17 cellular contexts compared by ENCODE assay signal in the genomic region with DNA sequence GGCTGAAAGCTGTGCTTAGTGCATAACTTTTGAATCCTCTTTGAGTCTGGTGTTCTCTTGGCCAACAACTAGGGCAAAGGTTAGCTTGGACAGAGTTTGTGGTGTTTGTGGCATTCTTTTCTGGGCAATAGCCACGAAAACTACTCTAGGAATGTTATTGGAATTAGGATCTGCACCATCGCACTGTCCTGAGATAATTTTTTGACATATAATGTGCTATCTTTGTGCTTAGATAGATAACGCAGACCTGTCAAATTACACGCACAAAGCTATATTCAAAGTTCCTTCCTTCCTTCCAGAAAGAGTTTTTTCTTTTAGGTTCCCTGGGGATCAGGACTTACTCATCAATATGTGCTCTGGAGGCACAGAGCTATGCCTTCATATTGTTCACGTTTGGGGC.
DNase-seq lines count a peak whose midpoint lies in the region; ATAC-seq and TF ChIP-seq lines count a peak whose summit lies in the region.
"Had no signal": no experiment of that assay in that cellular context is flagged by ENCODE, and none has a peak within 500 bp of the region (broad histone marks: within the 10 kb centered on the region; RNA-seq: fewer than 3 reads in every experiment).

No MANE protein-coding gene starts in this region.

- no peak overlapping the region for H2AFZ ChIP-seq in PC-3 (ENCODE audit: low read length)

- no peaks in the 10 kb centered on the region for H3K9me3 ChIP-seq in PC-3 (ENCODE audit: low read length)
- H3K9me3 ChIP-seq in MG63: no peaks in the 10 kb centered on the region
- H3K9me3 ChIP-seq in CD8-positive, alpha-beta memory T cell (ENCODE audit: low read length): no peaks in the 10 kb centered on the region
- H3K9me3 ChIP-seq: BLaER1 treated with 17β-estradiol and CSF1 and Interleukin-3, amounts not matched to agents 10 nM and 100 nM; Peyer's patch; vagina had no signal

- H3K27me3 Mint-ChIP-seq in osteocyte (ENCODE audit: unreplicated experiment) (no peaks in the 10 kb centered on the region), T-cell (no peaks in the 10 kb centered on the region)
- no peaks in the 10 kb centered on the region for H3K27me3 Mint-ChIP-seq in CD8-positive, alpha-beta memory T cell

- H3K4me3 Mint-ChIP-seq in osteocyte (ENCODE audit: unreplicated experiment) (no peak overlapping the region), T-cell (no peak overlapping the region)
- no peak overlapping the region for H3K4me3 Mint-ChIP-seq in CD8-positive, alpha-beta memory T cell

- H3K27ac Mint-ChIP-seq in osteocyte (ENCODE audit: unreplicated experiment): peak overlapping the region; percentile 74
- H3K27ac Mint-ChIP-seq in CD8-positive, alpha-beta memory T cell: no peak overlapping the region
- no peak overlapping the region for H3K27ac Mint-ChIP-seq in T-cell
- H3K27ac Mint-ChIP-seq: activated T-helper 2 cell treated with anti-CD3 and anti-CD28 coated beads, Interferon-gamma antibody, Interleukin-2, Interleukin-4, amounts not matched to agents 10 μg/mL and 5 μg/mL and 100 μg/mL, durations not matched to agents 14 hours and 24 hours and 36 hours had no signal

- no peaks in the 10 kb centered on the region for H4K20me1 ChIP-seq in PC-3 (ENCODE audit: low read length)

- POLR2A ChIA-PET in PC-3 (lab: Charles Lee; ENCODE audit: unreplicated experiment): no interaction called here
- POLR2A ChIA-PET in CD8-positive, alpha-beta memory T cell (lab: Charles Lee): interaction anchor here (1.1 kb wide), 1 partner anchor 252 kb away, joined by 3 read pairs; no protein-coding TSS in a partner anchor
- POLR2A ChIA-PET in T-cell (lab: Charles Lee): interaction anchor here in 1 of 2 donors (1.1 kb wide), 1 partner anchor 15 kb away, joined by 3 read pairs; no protein-coding TSS in a partner anchor

- TF ChIP-seq CTCF in AG10803 (conservative IDR thresholded peaks at IDR 0.05; ENCODE audit: low read length) (no peak), PC-3 (conservative IDR thresholded peaks at IDR 0.05; ENCODE audit: low read depth, low read length) (no peak), fibroblast of mammary gland (conservative IDR thresholded peaks at IDR 0.05; ENCODE audit: control insufficient read depth, insufficient read depth, low read depth, low read length) (no peak), osteocyte (IDR thresholded peaks at IDR 0.05) (no peak)

- peaks cover 17% of the 10 kb centered on the region for H3K36me3 Mint-ChIP-seq in osteocyte (ENCODE audit: unreplicated experiment)
- peaks cover 4 to 35% (median 12%) of the 10 kb centered on the region in 3 donors for H3K36me3 Mint-ChIP-seq in CD8-positive, alpha-beta memory T cell
- H3K36me3 Mint-ChIP-seq in T-cell: peaks cover 50% of the 10 kb centered on the region

- BruUV-seq in PC-3 (replicated peaks; lab: Mats Ljungman, UMichigan): no TSS peak

- H3K4me2 ChIP-seq in PC-3 (ENCODE audit: low read length): no peak overlapping the region
- H3K4me2 ChIP-seq: BLaER1 treated with 17β-estradiol and CSF1 and Interleukin-3, amounts not matched to agents 10 nM and 100 nM had no signal

- no peak overlapping the region for H3K9ac ChIP-seq in PC-3 (ENCODE audit: low read length)
- H3K9ac ChIP-seq: BLaER1 treated with 17β-estradiol and CSF1 and Interleukin-3, amounts not matched to agents 10 nM and 100 nM had no signal

- CTCF ChIA-PET in PC-3 (lab: Charles Lee): interaction anchor here (0.6 kb wide), 1 partner anchor 75 kb away, joined by 3 read pairs; no protein-coding TSS in a partner anchor
- CTCF ChIA-PET in CD8-positive, alpha-beta memory T cell (lab: Charles Lee): interaction anchor here (0.9 to 8.2 kb wide), 4 partner anchors 16 to 260 kb away, joined by 3 to 96 read pairs (median 4); a partner anchor contains a TSS
- CTCF ChIA-PET in T-cell (lab: Charles Lee): interaction anchor here (0.9 to 4.7 kb wide), 4 partner anchors 63 to 303 kb away, joined by 3 to 48 read pairs (median 12); a partner anchor contains a TSS

- H3K4me3 ChIP-seq in AG10803 (ENCODE audit: low read length) (no peak overlapping the region), PC-3 (ENCODE audit: low read length) (no peak overlapping the region), fibroblast of mammary gland (ENCODE audit: control insufficient read depth, low read depth, low read length) (no peak overlapping the region), MG63 (no peak overlapping the region)
- no peak overlapping the region for H3K4me3 ChIP-seq in CD8-positive, alpha-beta memory T cell (ENCODE audit: low read length)
- H3K4me3 ChIP-seq: BLaER1 treated with 17β-estradiol and CSF1 and Interleukin-3, amounts not matched to agents 10 nM and 100 nM; cardiac muscle cell; Peyer's patch; vagina had no signal

- no peaks in the 10 kb centered on the region for H3K27me3 ChIP-seq in PC-3 (ENCODE audit: low read length)
- no peaks in the 10 kb centered on the region for H3K27me3 ChIP-seq in MG63
- H3K27me3 ChIP-seq in CD8-positive, alpha-beta memory T cell (ENCODE audit: insufficient read depth, low read length, poor library complexity, severe bottlenecking): no peaks in the 10 kb centered on the region
- H3K27me3 ChIP-seq: BLaER1 treated with 17β-estradiol and CSF1 and Interleukin-3, amounts not matched to agents 10 nM and 100 nM; cardiac muscle cell; Peyer's patch; vagina had no signal

- H3F3A ChIP-seq in PC-3 (ENCODE audit: low read length, unreplicated experiment): no peaks in the 10 kb centered on the region

- peaks cover 43% of the 10 kb centered on the region for H3K4me1 Mint-ChIP-seq in osteocyte (ENCODE audit: unreplicated experiment)
- H3K4me1 Mint-ChIP-seq in CD8-positive, alpha-beta memory T cell: peaks cover 24 to 72% (median 66%) of the 10 kb centered on the region in 3 donors
- H3K4me1 Mint-ChIP-seq in T-cell: peaks cover 80 to 89% (median 86%) of the 10 kb centered on the region in 3 donors

- H3K36me3 ChIP-seq in PC-3 (ENCODE audit: low read depth, low read length) (no peaks in the 10 kb centered on the region), MG63 (no peaks in the 10 kb centered on the region)
- H3K36me3 ChIP-seq in CD8-positive, alpha-beta memory T cell (ENCODE audit: insufficient read depth, low read length): no peaks in the 10 kb centered on the region
- H3K36me3 ChIP-seq: cardiac muscle cell had no signal

- no peaks in the 10 kb centered on the region for H3K9me3 Mint-ChIP-seq in osteocyte (ENCODE audit: unreplicated experiment)
- H3K9me3 Mint-ChIP-seq in CD8-positive, alpha-beta memory T cell: no peaks in the 10 kb centered on the region
- H3K9me3 Mint-ChIP-seq in T-cell: no peaks in the 10 kb centered on the region
- H3K9me3 Mint-ChIP-seq: activated T-helper 2 cell treated with anti-CD3 and anti-CD28 coated beads, Interferon-gamma antibody, Interleukin-2, Interleukin-4, amounts not matched to agents 10 μg/mL and 5 μg/mL and 100 μg/mL, durations not matched to agents 14 hours and 24 hours and 36 hours had no signal

- intact Hi-C loops in PC-3 (cut with micrococcal nuclease): no loop called here

- DNase-seq in AG10803 (ENCODE audit: low read depth) (peak; percentile 88), PC-3 (peak; percentile 34), fibroblast of mammary gland (ENCODE audit: low read depth) (peak; percentile 79), osteocyte (ENCODE audit: extremely low spot score, unreplicated experiment) (no peak), MG63 (no peak), T-cell (no peak)
- DNase-seq in CD8-positive, alpha-beta memory T cell: no peak
- DNase-seq in activated CD4-positive, alpha-beta T cell treated with anti-CD3 and anti-CD28 coated beads for 48 hours: no peak
- DNase-seq: activated CD4-positive, alpha-beta T cell treated with anti-CD3 and anti-CD28 coated beads, Interleukin-2, amount 50 U/mL, for 4 hours; NCI-H345; Peyer's patch; posterior cingulate gyrus; T-helper 9 cell had no signal

- no peaks in the 10 kb centered on the region for H3K79me2 ChIP-seq in PC-3 (ENCODE audit: low read length)

- ATAC-seq in PC-3 (no peak), T-cell (replicated peaks in 1 of 4) (no peak)

- H3K4me1 ChIP-seq in PC-3 (ENCODE audit: insufficient read depth, low read length): peaks cover 26% of the 10 kb centered on the region
- H3K4me1 ChIP-seq in CD8-positive, alpha-beta memory T cell (ENCODE audit: insufficient read depth, low read length): peaks cover 6% of the 10 kb centered on the region
- H3K4me1 ChIP-seq: BLaER1 treated with 17β-estradiol and CSF1 and Interleukin-3, amounts not matched to agents 10 nM and 100 nM had no signal

- H3K9me2 ChIP-seq in PC-3 (replicated peaks; ENCODE audit: low read length): no peaks in the 10 kb centered on the region

- H3K27ac ChIP-seq in PC-3 (ENCODE audit: low read length): no peak overlapping the region
- no peak overlapping the region for H3K27ac ChIP-seq in CD8-positive, alpha-beta memory T cell (ENCODE audit: low read depth, low read length)
- H3K27ac ChIP-seq: BLaER1 treated with 17β-estradiol and CSF1 and Interleukin-3, amounts not matched to agents 10 nM and 100 nM; cardiac muscle cell had no signal

Comparison
In these comparisons a context has a peak if more than half of its experiments do, and no peak if none do; other contexts are left out.
1. DNase-seq: peak in AG10803 (single experiment), PC-3 (single experiment) and fibroblast of mammary gland (single experiment); none in osteocyte (single experiment), MG63 (single experiment), CD8-positive, alpha-beta memory T cell (0 of 5), activated CD4-positive, alpha-beta T cell treated with anti-CD3 and anti-CD28 coated beads for 48 hours (single experiment) and T-cell (0 of 34).